Comparison of ENCODE assay signal across 19 cellular contexts in genomic region chr6:2798586-2799134, GRCh38. TPM values are rescaled to one million over a fixed set of nuclear protein-coding genes. Genes with fewer than 3 reads are reported as not detected.
DNase-seq lines count a peak whose midpoint lies in the region; FAIRE-seq and TF ChIP-seq lines count a peak whose summit lies in the region.
"Had no signal": no experiment of that assay in that cellular context is flagged by ENCODE, and none has a peak within 500 bp of the region (broad histone marks: within the 10 kb centered on the region; RNA-seq: fewer than 3 reads in every experiment).

No MANE protein-coding gene starts in this region.

- DNase-seq in NCI-H82 (lab: John Stamatoyannopoulos, UW) (peak; percentile 36), NCI-H82 treated with DMSO at 0.1 percent for 48 hours (lab: John Stamatoyannopoulos, UW; ENCODE audit: unreplicated experiment) (no peak), DMS 273 (lab: John Stamatoyannopoulos, UW; ENCODE audit: unreplicated experiment) (no peak), GM13977 (ENCODE audit: low spot score) (no peak), DMS 273 treated with DMSO at 0.1 percent for 48 hours (lab: John Stamatoyannopoulos, UW) (no peak), GM12891 (ENCODE audit: insufficient read length, low spot score) (no peak)
- DNase-seq in activated T-helper 2 cell treated with anti-CD3 and anti-CD28 coated beads, Interferon-gamma antibody, Interleukin-2, Interleukin-4, amounts not matched to agents 10 μg/mL and 5 μg/mL and 100 μg/mL, durations not matched to agents 14 hours and 24 hours and 36 hours (ENCODE audit: low spot score) = no peak
- DNase-seq: 8988T, C1 segment of cervical spinal cord, GF-D8, GOT3, KBM-7, NCI-H1436, NCI-H2029, NCI-H2171, NCI-H446 treated with DMSO at 0.1 percent for 48 hours, NCI-H774 had no signal

- H3K36me3 Mint-ChIP-seq in activated T-helper 2 cell treated with anti-CD3 and anti-CD28 coated beads, Interferon-gamma antibody, Interleukin-2, Interleukin-4, amounts not matched to agents 10 μg/mL and 5 μg/mL and 100 μg/mL, durations not matched to agents 14 hours and 24 hours and 36 hours (ENCODE audit: low read depth) = peaks cover 3% of the 10 kb centered on the region
- peaks cover 7% of the 10 kb centered on the region for H3K36me3 Mint-ChIP-seq in nephron (ENCODE audit: low read depth)

- peak overlapping the region; percentile 40 for H3K27ac Mint-ChIP-seq in activated T-helper 2 cell treated with anti-CD3 and anti-CD28 coated beads, Interferon-gamma antibody, Interleukin-2, Interleukin-4, amounts not matched to agents 10 μg/mL and 5 μg/mL and 100 μg/mL, durations not matched to agents 14 hours and 24 hours and 36 hours
- H3K27ac Mint-ChIP-seq in nephron = peak overlapping the region; percentile 27 to 44 (median 28)

- intact Hi-C loops in activated T-helper 2 cell treated with anti-CD3 and anti-CD28 coated beads, Interferon-gamma antibody, Interleukin-2, Interleukin-4, amounts not matched to agents 10 μg/mL and 5 μg/mL and 100 μg/mL, durations not matched to agents 14 hours and 24 hours and 36 hours (cut with micrococcal nuclease) = no loop called here

- H3K4me1 Mint-ChIP-seq in activated T-helper 2 cell treated with anti-CD3 and anti-CD28 coated beads, Interferon-gamma antibody, Interleukin-2, Interleukin-4, amounts not matched to agents 10 μg/mL and 5 μg/mL and 100 μg/mL, durations not matched to agents 14 hours and 24 hours and 36 hours (ENCODE audit: low read depth) = peaks cover 55% of the 10 kb centered on the region
- H3K4me1 Mint-ChIP-seq in nephron = peaks cover 37% of the 10 kb centered on the region

- in situ Hi-C loops in GM13977 (cut with MboI; ENCODE audit: low pct_unique_long_range_greater_than_20kb, low sequenced_read_pairs, unreplicated experiment) = no loop called here

- H3K4me3 Mint-ChIP-seq in activated T-helper 2 cell treated with anti-CD3 and anti-CD28 coated beads, Interferon-gamma antibody, Interleukin-2, Interleukin-4, amounts not matched to agents 10 μg/mL and 5 μg/mL and 100 μg/mL, durations not matched to agents 14 hours and 24 hours and 36 hours (ENCODE audit: low read depth) = no peak overlapping the region
- no peak overlapping the region for H3K4me3 Mint-ChIP-seq in nephron

- FAIRE-seq in GM12891 (lab: Jason Lieb, UNC) = no peak
- FAIRE-seq: GM12892 had no signal

- no peaks in the 10 kb centered on the region for H3K9me3 Mint-ChIP-seq in activated T-helper 2 cell treated with anti-CD3 and anti-CD28 coated beads, Interferon-gamma antibody, Interleukin-2, Interleukin-4, amounts not matched to agents 10 μg/mL and 5 μg/mL and 100 μg/mL, durations not matched to agents 14 hours and 24 hours and 36 hours
- no peaks in the 10 kb centered on the region for H3K9me3 Mint-ChIP-seq in nephron

- TF ChIP-seq CTCF in nephron (IDR thresholded peaks at IDR 0.05; ENCODE audit: unreplicated experiment in 3 of 3) (no peak), GM13977 (IDR thresholded peaks at IDR 0.05; ENCODE audit: extremely low read depth, insufficient read depth, missing control alignments) (no peak)

- no peaks in the 10 kb centered on the region for H3K27me3 Mint-ChIP-seq in activated T-helper 2 cell treated with anti-CD3 and anti-CD28 coated beads, Interferon-gamma antibody, Interleukin-2, Interleukin-4, amounts not matched to agents 10 μg/mL and 5 μg/mL and 100 μg/mL, durations not matched to agents 14 hours and 24 hours and 36 hours (ENCODE audit: low read depth)
- H3K27me3 Mint-ChIP-seq in nephron (ENCODE audit: low read depth) = no peaks in the 10 kb centered on the region

- TF ChIP-seq POLR2A in GM12891 (IDR thresholded peaks at IDR 0.05; ENCODE audit: low read depth, low read length) = no peak

TF ChIP-seq in GM12891, 5 proteins besides CTCF, POLR2A, EP300 and RAD21:
- no peak for TF ChIP-seq SPI1 (IDR thresholded peaks at IDR 0.05; ENCODE audit: low read depth, low read length)
- no peak for TF ChIP-seq PAX5 (IDR thresholded peaks at IDR 0.05; ENCODE audit: insufficient read depth, low read length, severe bottlenecking)

RNA-seq across cellular contexts. Expression of gene WRNIP1, which starts 33.5 kb away (rescaled TPM):
- 47.2 and 47.8 TPM in 2 replicates for total RNA-seq in activated T-helper 2 cell treated with anti-CD3 and anti-CD28 coated beads, Interferon-gamma antibody, Interleukin-2, Interleukin-4, amounts not matched to agents 10 μg/mL and 5 μg/mL and 100 μg/mL, durations not matched to agents 14 hours and 24 hours and 36 hours
- polyA plus RNA-seq in GM12891 (2012; ENCODE audit: low read depth, missing spikeins) = 16.3 TPM

RNA-seq across cellular contexts. Expression of gene SERPINB1, which starts 43.0 kb away (rescaled TPM):
- total RNA-seq in activated T-helper 2 cell treated with anti-CD3 and anti-CD28 coated beads, Interferon-gamma antibody, Interleukin-2, Interleukin-4, amounts not matched to agents 10 μg/mL and 5 μg/mL and 100 μg/mL, durations not matched to agents 14 hours and 24 hours and 36 hours = 102 and 103 TPM in 2 replicates
- polyA plus RNA-seq in GM12891 (2012; ENCODE audit: low read depth, missing spikeins) = 0.99 TPM

RNA-seq across cellular contexts. Expression of gene MYLK4, which starts 47.9 kb away (rescaled TPM):
- total RNA-seq in activated T-helper 2 cell treated with anti-CD3 and anti-CD28 coated beads, Interferon-gamma antibody, Interleukin-2, Interleukin-4, amounts not matched to agents 10 μg/mL and 5 μg/mL and 100 μg/mL, durations not matched to agents 14 hours and 24 hours and 36 hours = 0.21 and 0.23 TPM in 2 replicates
- polyA plus RNA-seq in GM12891 (2012; ENCODE audit: low read depth, missing spikeins) = 0.04 TPM
